In the genomic region with DNA sequence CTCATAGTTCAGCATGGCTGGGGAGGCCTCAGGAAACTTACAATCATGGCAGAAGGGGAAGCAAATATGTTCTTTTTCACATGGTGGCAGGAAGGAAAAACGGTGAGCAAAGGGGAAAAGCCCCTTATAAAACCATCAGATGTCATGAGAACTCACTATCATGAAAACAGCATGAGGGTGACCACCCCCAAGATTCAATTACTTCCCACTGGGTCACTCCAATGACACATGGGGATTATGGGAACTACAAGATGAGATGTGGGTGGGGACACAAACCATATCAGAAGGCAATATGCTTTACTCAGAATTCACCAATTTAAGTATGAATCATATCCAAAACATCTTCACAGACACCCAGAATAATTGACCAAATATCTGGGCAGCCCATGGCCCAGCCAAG, we compare ENCODE assay signal across 5 cellular contexts.
"Had no signal": no experiment of that assay in that cellular context is flagged by ENCODE, and none has a peak within 500 bp of the region (broad histone marks: within the 10 kb centered on the region; RNA-seq: fewer than 3 reads in every experiment).

No MANE protein-coding gene starts in this region.

- DNase-seq: GM23248, GOT3, H9, HCEC 1CT, IMR-90 had no signal

- H3K4me3 Mint-ChIP-seq: H9 had no signal

- H3K4me1 Mint-ChIP-seq: H9 had no signal

- H3K27ac Mint-ChIP-seq: H9 had no signal
